Comparison of ENCODE assay signal across 8 cellular contexts in the genomic region with DNA sequence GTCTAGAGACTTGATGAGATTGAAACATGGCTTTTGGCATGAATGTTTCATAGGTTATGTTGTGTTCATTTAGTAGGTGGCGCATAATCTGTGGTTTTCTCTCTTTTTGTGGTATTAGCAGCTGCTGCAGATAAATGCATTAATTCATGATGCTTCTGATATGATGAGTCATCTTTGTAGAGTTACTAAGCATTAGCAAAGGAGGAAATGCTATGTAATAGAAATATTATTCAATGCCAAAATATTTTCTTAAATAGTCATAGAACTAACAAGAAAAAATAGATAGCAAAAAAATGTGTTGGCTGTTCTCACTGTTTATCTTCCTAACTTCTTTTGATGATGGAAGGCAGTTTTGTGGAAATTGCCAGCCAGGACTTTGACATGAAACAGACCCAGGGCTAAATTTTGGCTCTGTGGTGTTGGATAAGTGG. TPM values are rescaled to one million over a fixed set of nuclear protein-coding genes. Genes with fewer than 3 reads are reported as not detected.
DNase-seq lines count a peak whose midpoint lies in the region; ATAC-seq and TF ChIP-seq lines count a peak whose summit lies in the region.

No MANE protein-coding gene starts in this region.

- peaks cover 43% of the 10 kb centered on the region for H3K4me1 ChIP-seq in CD4-positive, alpha-beta memory T cell (ENCODE audit: insufficient read depth, low read length)

- no peak for ATAC-seq in natural killer cell treated with Interleukin-12 subunit alpha and Interleukin-12 subunit beta and Interleukin-15 and Interleukin-18, amount 100 ng/mL, for 72 hours
- ATAC-seq in HG02970 (IDR thresholded peaks at IDR 0.05; ENCODE audit: low FRiP score, unreplicated experiment) (no peak), HG03460 (IDR thresholded peaks at IDR 0.05; ENCODE audit: unreplicated experiment) (no peak), GM19351 (IDR thresholded peaks at IDR 0.05; ENCODE audit: unreplicated experiment) (no peak)

- peaks cover 8 to 30% of the 10 kb centered on the region in 2 donors for H3K36me3 Mint-ChIP-seq in CD4-positive, alpha-beta memory T cell
- peaks cover 2% of the 10 kb centered on the region for H3K36me3 Mint-ChIP-seq in chondrocyte (ENCODE audit: low read depth)
- H3K36me3 Mint-ChIP-seq in natural killer cell treated with Interleukin-12 subunit alpha and Interleukin-12 subunit beta and Interleukin-15 and Interleukin-18, amount 100 ng/mL, for 72 hours, result peaks cover 5% of the 10 kb centered on the region

- H3K9me3 Mint-ChIP-seq in CD4-positive, alpha-beta memory T cell, result peaks cover 0 to 2% (median 0%) of the 10 kb centered on the region in 8 donors
- H3K9me3 Mint-ChIP-seq in chondrocyte (ENCODE audit: low read depth), result peaks cover 9% of the 10 kb centered on the region
- no peaks in the 10 kb centered on the region for H3K9me3 Mint-ChIP-seq in natural killer cell treated with Interleukin-12 subunit alpha and Interleukin-12 subunit beta and Interleukin-15 and Interleukin-18, amount 100 ng/mL, for 72 hours

- H3K27ac ChIP-seq in CD4-positive, alpha-beta memory T cell (ENCODE audit: low read depth, low read length), result no peak overlapping the region

- CTCF ChIA-PET in CD4-positive, alpha-beta memory T cell (lab: Charles Lee; ENCODE audit: partially characterized antibody), result no interaction called here

- H3K4me1 Mint-ChIP-seq in CD4-positive, alpha-beta memory T cell, result peaks cover 29 to 61% (median 43%) of the 10 kb centered on the region in 4 donors
- peaks cover 42% of the 10 kb centered on the region for H3K4me1 Mint-ChIP-seq in chondrocyte (ENCODE audit: low read depth)
- peaks cover 26% of the 10 kb centered on the region in 2 donors for H3K4me1 Mint-ChIP-seq in natural killer cell treated with Interleukin-12 subunit alpha and Interleukin-12 subunit beta and Interleukin-15 and Interleukin-18, amount 100 ng/mL, for 72 hours (ENCODE audit: low read depth in 2 of 2)

- peak in 4 of 5 donors; percentile 15 to 30 (median 21) for DNase-seq in CD4-positive, alpha-beta memory T cell
- DNase-seq in NAMALWA (ENCODE audit: low spot score) (peak; percentile 2), chondrocyte (ENCODE audit: low spot score) (no peak), DMS 273 treated with DMSO at 0.1 percent for 48 hours (lab: John Stamatoyannopoulos, UW) (no peak)
- no peak for DNase-seq in natural killer cell treated with Interleukin-12 subunit alpha and Interleukin-12 subunit beta and Interleukin-15 and Interleukin-18, amount 100 ng/mL, for 72 hours (ENCODE audit: low spot score)

- H3K27ac Mint-ChIP-seq in CD4-positive, alpha-beta memory T cell, result peak overlapping the region in 4 of 7 donors; percentile 9 to 80 (median 26)
- peak overlapping the region; percentile 76 for H3K27ac Mint-ChIP-seq in chondrocyte (ENCODE audit: unreplicated experiment)
- peak overlapping the region; percentile 5 to 44 for H3K27ac Mint-ChIP-seq in natural killer cell treated with Interleukin-12 subunit alpha and Interleukin-12 subunit beta and Interleukin-15 and Interleukin-18, amount 100 ng/mL, for 72 hours

- no peaks in the 10 kb centered on the region for H3K27me3 Mint-ChIP-seq in CD4-positive, alpha-beta memory T cell
- H3K27me3 Mint-ChIP-seq in chondrocyte (ENCODE audit: low read depth), result no peaks in the 10 kb centered on the region
- H3K27me3 Mint-ChIP-seq in natural killer cell treated with Interleukin-12 subunit alpha and Interleukin-12 subunit beta and Interleukin-15 and Interleukin-18, amount 100 ng/mL, for 72 hours, result peaks cover 0 to 5% of the 10 kb centered on the region in 2 donors

- no peaks in the 10 kb centered on the region for H3K36me3 ChIP-seq in CD4-positive, alpha-beta memory T cell (ENCODE audit: insufficient read depth, low read length)

- H3K27me3 ChIP-seq in CD4-positive, alpha-beta memory T cell (ENCODE audit: insufficient read depth, low read length), result no peaks in the 10 kb centered on the region

- peak overlapping the region; percentile 23 to 85 (median 67) for H3K4me3 Mint-ChIP-seq in CD4-positive, alpha-beta memory T cell
- H3K4me3 Mint-ChIP-seq in chondrocyte (ENCODE audit: unreplicated experiment), result peak overlapping the region; percentile 11
- peak overlapping the region; percentile 87 for H3K4me3 Mint-ChIP-seq in natural killer cell treated with Interleukin-12 subunit alpha and Interleukin-12 subunit beta and Interleukin-15 and Interleukin-18, amount 100 ng/mL, for 72 hours

- intact Hi-C loops in CD4-positive, alpha-beta memory T cell (cut with micrococcal nuclease), result no loop called here

- no peak for TF ChIP-seq CTCF in chondrocyte (IDR thresholded peaks at IDR 0.05)

- POLR2A ChIA-PET in CD4-positive, alpha-beta memory T cell (lab: Charles Lee; ENCODE audit: partially characterized antibody), result no interaction called here

- no peaks in the 10 kb centered on the region for H3K9me3 ChIP-seq in CD4-positive, alpha-beta memory T cell (ENCODE audit: control insufficient read depth in 1 of 2, low read length in 2 of 2)

- peak overlapping the region in 1 of 2 donors; percentile 28 for H3K4me3 ChIP-seq in CD4-positive, alpha-beta memory T cell (ENCODE audit: low read length in 2 of 2)

RNA-seq across cellular contexts. Expression of a gene that starts 3.6 kb away (rescaled TPM):
- total RNA-seq in CD4-positive, alpha-beta memory T cell, result 10 to 100 TPM; 14.9 to 15.4 TPM
- polyA plus RNA-seq in CD4-positive, alpha-beta memory T cell, result 1 to 10 TPM; 2.7 to 6.8 TPM
- 7.3 to 9.5 TPM (median 9.3 TPM) in 3 replicates for total RNA-seq in chondrocyte
- 1 to 10 TPM; 5.4 to 5.8 TPM for total RNA-seq in natural killer cell treated with Interleukin-12 subunit alpha and Interleukin-12 subunit beta and Interleukin-15 and Interleukin-18, amount 100 ng/mL, for 72 hours

Comparison
In these comparisons a context has a peak if more than half of its experiments do, and no peak if none do; other contexts are left out.
1. DNase-seq: peak in CD4-positive, alpha-beta memory T cell (4 of 5) and NAMALWA (single experiment); none in chondrocyte (single experiment), natural killer cell treated with Interleukin-12 subunit alpha and Interleukin-12 subunit beta and Interleukin-15 and Interleukin-18, amount 100 ng/mL, for 72 hours (single experiment) and DMS 273 treated with DMSO at 0.1 percent for 48 hours (single experiment).
2. H3K27ac Mint-ChIP-seq: peak in every context shown above with its lines; median percentile 76 in chondrocyte; 26 in CD4-positive, alpha-beta memory T cell; 24 in natural killer cell treated with Interleukin-12 subunit alpha and Interleukin-12 subunit beta and Interleukin-15 and Interleukin-18, amount 100 ng/mL, for 72 hours.
3. H3K4me3 Mint-ChIP-seq: peak in every context shown above with its lines; median percentile 87 in natural killer cell treated with Interleukin-12 subunit alpha and Interleukin-12 subunit beta and Interleukin-15 and Interleukin-18, amount 100 ng/mL, for 72 hours; 67 in CD4-positive, alpha-beta memory T cell; 11 in chondrocyte.